13 cellular contexts compared by ENCODE assay signal in the genomic region with DNA sequence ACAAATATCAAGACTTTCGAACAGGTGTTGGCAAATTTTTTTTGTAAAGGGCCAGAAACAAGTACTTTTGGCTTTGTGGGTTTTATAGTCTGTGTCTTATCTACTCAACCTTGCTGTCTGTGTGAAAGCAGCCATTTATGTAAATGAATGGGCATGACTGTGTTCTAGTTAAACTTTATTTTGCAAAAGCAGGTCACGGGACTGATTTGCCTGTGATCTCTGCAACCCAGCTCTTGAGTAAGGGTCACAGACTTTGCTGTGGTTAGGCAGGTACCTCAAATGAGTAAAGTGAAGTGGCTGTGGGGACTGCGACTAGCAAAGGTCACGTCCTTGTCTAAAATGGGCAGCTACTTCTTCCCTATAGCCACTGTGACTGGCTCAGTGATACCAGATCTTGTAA.
DNase-seq lines count a peak whose midpoint lies in the region; ATAC-seq lines count a peak whose summit lies in the region.
"Had no signal": no experiment of that assay in that cellular context is flagged by ENCODE, and none has a peak within 500 bp of the region (broad histone marks: within the 10 kb centered on the region; RNA-seq: fewer than 3 reads in every experiment).

No MANE protein-coding gene starts in this region.

- peaks cover 2% of the 10 kb centered on the region for H3K9me3 Mint-ChIP-seq in stimulated activated memory B cell treated with anti-CD40 and anti-IgM and Interleukin-4, amounts not matched to agents 10 μg/mL and 1 μg/mL and 100 μg/mL, for 72 hours
- no peaks in the 10 kb centered on the region for H3K9me3 Mint-ChIP-seq in natural killer cell treated with Interleukin-12 subunit alpha and Interleukin-12 subunit beta and Interleukin-15 and Interleukin-18, amount 100 ng/mL, for 72 hours
- H3K9me3 Mint-ChIP-seq in T-helper 2 cell treated with Interferon-gamma antibody and Interleukin-4, amounts not matched to agents 5 μg/mL and 100 μg/mL, for 36 hours, result no peaks in the 10 kb centered on the region
- H3K9me3 Mint-ChIP-seq: neural crest cell; stimulated activated naive CD8-positive, alpha-beta T cell treated with anti-CD3 and anti-CD28 coated beads, Interleukin-15, Interleukin-2, amounts not matched to agents 100 ng/mL and 50 ng/mL, for 24 hours had no signal

- peaks cover 5% of the 10 kb centered on the region for H3K4me1 Mint-ChIP-seq in stimulated activated memory B cell treated with anti-CD40 and anti-IgM and Interleukin-4, amounts not matched to agents 10 μg/mL and 1 μg/mL and 100 μg/mL, for 72 hours
- H3K4me1 Mint-ChIP-seq in natural killer cell treated with Interleukin-12 subunit alpha and Interleukin-12 subunit beta and Interleukin-15 and Interleukin-18, amount 100 ng/mL, for 72 hours (ENCODE audit: low read depth in 2 of 2), result peaks cover 0 to 13% of the 10 kb centered on the region in 2 donors
- peaks cover 19% of the 10 kb centered on the region for H3K4me1 Mint-ChIP-seq in T-helper 2 cell treated with Interferon-gamma antibody and Interleukin-4, amounts not matched to agents 5 μg/mL and 100 μg/mL, for 36 hours (ENCODE audit: low read depth)

- no peak overlapping the region for H3K27ac Mint-ChIP-seq in stimulated activated memory B cell treated with anti-CD40 and anti-IgM and Interleukin-4, amounts not matched to agents 10 μg/mL and 1 μg/mL and 100 μg/mL, for 72 hours
- H3K27ac Mint-ChIP-seq in natural killer cell treated with Interleukin-12 subunit alpha and Interleukin-12 subunit beta and Interleukin-15 and Interleukin-18, amount 100 ng/mL, for 72 hours, result no peak overlapping the region
- no peak overlapping the region for H3K27ac Mint-ChIP-seq in T-helper 2 cell treated with Interferon-gamma antibody and Interleukin-4, amounts not matched to agents 5 μg/mL and 100 μg/mL, for 36 hours
- H3K27ac Mint-ChIP-seq: stimulated activated naive CD8-positive, alpha-beta T cell treated with anti-CD3 and anti-CD28 coated beads, Interleukin-15, Interleukin-2, amounts not matched to agents 100 ng/mL and 50 ng/mL, for 24 hours had no signal

- H3K27me3 Mint-ChIP-seq in stimulated activated memory B cell treated with anti-CD40 and anti-IgM and Interleukin-4, amounts not matched to agents 10 μg/mL and 1 μg/mL and 100 μg/mL, for 72 hours, result no peaks in the 10 kb centered on the region
- H3K27me3 Mint-ChIP-seq in natural killer cell treated with Interleukin-12 subunit alpha and Interleukin-12 subunit beta and Interleukin-15 and Interleukin-18, amount 100 ng/mL, for 72 hours, result no peaks in the 10 kb centered on the region
- H3K27me3 Mint-ChIP-seq in T-helper 2 cell treated with Interferon-gamma antibody and Interleukin-4, amounts not matched to agents 5 μg/mL and 100 μg/mL, for 36 hours (ENCODE audit: low read depth), result no peaks in the 10 kb centered on the region
- H3K27me3 Mint-ChIP-seq: stimulated activated naive CD8-positive, alpha-beta T cell treated with anti-CD3 and anti-CD28 coated beads, Interleukin-15, Interleukin-2, amounts not matched to agents 100 ng/mL and 50 ng/mL, for 24 hours had no signal

- ATAC-seq in GM19372 (IDR thresholded peaks at IDR 0.05; ENCODE audit: low read depth, unreplicated experiment) (peak; percentile 56), HG02943 (IDR thresholded peaks at IDR 0.05; ENCODE audit: low read depth, unreplicated experiment) (peak; percentile 87)
- ATAC-seq in stimulated activated memory B cell treated with anti-CD40 and anti-IgM and Interleukin-4, amounts not matched to agents 10 μg/mL and 1 μg/mL and 100 μg/mL, for 72 hours, result peak; percentile 70
- no peak for ATAC-seq in natural killer cell treated with Interleukin-12 subunit alpha and Interleukin-12 subunit beta and Interleukin-15 and Interleukin-18, amount 100 ng/mL, for 72 hours

- no peak overlapping the region for H3K4me3 Mint-ChIP-seq in stimulated activated memory B cell treated with anti-CD40 and anti-IgM and Interleukin-4, amounts not matched to agents 10 μg/mL and 1 μg/mL and 100 μg/mL, for 72 hours
- H3K4me3 Mint-ChIP-seq in natural killer cell treated with Interleukin-12 subunit alpha and Interleukin-12 subunit beta and Interleukin-15 and Interleukin-18, amount 100 ng/mL, for 72 hours, result no peak overlapping the region
- no peak overlapping the region for H3K4me3 Mint-ChIP-seq in T-helper 2 cell treated with Interferon-gamma antibody and Interleukin-4, amounts not matched to agents 5 μg/mL and 100 μg/mL, for 36 hours
- H3K4me3 Mint-ChIP-seq: neural crest cell; stimulated activated naive CD8-positive, alpha-beta T cell treated with anti-CD3 and anti-CD28 coated beads, Interleukin-15, Interleukin-2, amounts not matched to agents 100 ng/mL and 50 ng/mL, for 24 hours had no signal

- peak; percentile 5 for DNase-seq in NCI-H526 treated with DMSO at 0.1 percent for 48 hours (lab: John Stamatoyannopoulos, UW)
- DNase-seq in natural killer cell treated with Interleukin-12 subunit alpha and Interleukin-12 subunit beta and Interleukin-15 and Interleukin-18, amount 100 ng/mL, for 72 hours (ENCODE audit: low spot score), result no peak
- no peak for DNase-seq in NOMO-1 treated with DMSO at 0.1 percent for 48 hours (lab: John Stamatoyannopoulos, UW; ENCODE audit: unreplicated experiment)
- DNase-seq in pons (ENCODE audit: low spot score), result no peak
- DNase-seq in T-helper 2 cell treated with Interferon-gamma antibody and Interleukin-4, amounts not matched to agents 5 μg/mL and 100 μg/mL, for 36 hours (ENCODE audit: low spot score), result no peak
- DNase-seq: activated effector memory CD4-positive, alpha-beta T cell treated with anti-CD3 and anti-CD28 coated beads, Interleukin-2, amount 50 U/mL, for 16 hours; dermis blood vessel endothelial cell; MM.1S had no signal

- H3K36me3 Mint-ChIP-seq in stimulated activated memory B cell treated with anti-CD40 and anti-IgM and Interleukin-4, amounts not matched to agents 10 μg/mL and 1 μg/mL and 100 μg/mL, for 72 hours, result peaks cover 48% of the 10 kb centered on the region
- H3K36me3 Mint-ChIP-seq in natural killer cell treated with Interleukin-12 subunit alpha and Interleukin-12 subunit beta and Interleukin-15 and Interleukin-18, amount 100 ng/mL, for 72 hours, result peaks cover 7% of the 10 kb centered on the region
- H3K36me3 Mint-ChIP-seq in T-helper 2 cell treated with Interferon-gamma antibody and Interleukin-4, amounts not matched to agents 5 μg/mL and 100 μg/mL, for 36 hours (ENCODE audit: low read depth), result peaks cover 8% of the 10 kb centered on the region

Comparison
In these comparisons a context has a peak if more than half of its experiments do, and no peak if none do; other contexts are left out.
1. ATAC-seq: peak in GM19372 (single experiment), HG02943 (single experiment) and stimulated activated memory B cell treated with anti-CD40 and anti-IgM and Interleukin-4, amounts not matched to agents 10 μg/mL and 1 μg/mL and 100 μg/mL, for 72 hours (single experiment); none in natural killer cell treated with Interleukin-12 subunit alpha and Interleukin-12 subunit beta and Interleukin-15 and Interleukin-18, amount 100 ng/mL, for 72 hours (0 of 2).